Comparison of ENCODE assay signal across 10 cellular contexts in the genomic region with DNA sequence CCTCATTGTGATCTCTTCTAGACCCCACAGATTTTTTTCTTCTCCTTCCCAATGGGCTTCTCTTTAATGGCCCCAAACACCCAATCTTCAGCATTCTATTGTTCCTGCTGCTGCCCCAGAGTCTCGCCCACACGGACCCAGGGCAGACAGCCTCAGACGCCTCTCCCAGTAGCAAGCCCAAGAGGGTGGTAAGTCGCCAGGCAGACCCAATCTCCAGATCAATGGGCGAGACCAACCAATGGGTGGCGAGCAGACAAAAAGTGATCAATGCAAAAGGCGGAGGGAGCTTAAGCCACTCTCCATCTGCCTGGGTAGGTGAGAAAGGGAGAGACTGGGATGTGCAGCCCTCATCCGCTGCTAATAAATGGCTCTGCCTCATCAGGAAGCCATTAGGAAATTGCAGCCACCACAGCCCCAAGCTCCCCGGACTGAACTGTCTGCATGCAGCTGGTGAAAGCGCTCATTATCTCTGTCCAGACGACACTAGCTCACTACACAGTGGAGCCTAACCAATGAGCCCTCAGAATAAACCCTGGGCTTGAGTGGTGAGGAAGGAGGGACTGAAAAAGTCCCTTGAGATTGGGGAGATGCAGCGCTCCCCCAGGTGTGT.
DNase-seq lines count a peak whose midpoint lies in the region; ATAC-seq and TF ChIP-seq lines count a peak whose summit lies in the region.
"Had no signal": no experiment of that assay in that cellular context is flagged by ENCODE, and none has a peak within 500 bp of the region (broad histone marks: within the 10 kb centered on the region; RNA-seq: fewer than 3 reads in every experiment).

No MANE protein-coding gene starts in this region.

- H3K4me1 ChIP-seq in ACC112 (ENCODE audit: control insufficient read depth, insufficient read depth, low read length, unreplicated experiment) = peaks cover 99% of the 10 kb centered on the region
- peaks cover 95% of the 10 kb centered on the region for H3K4me1 ChIP-seq in GM23248 (ENCODE audit: insufficient read depth)

- H3K79me2 ChIP-seq in ACC112 (ENCODE audit: control insufficient read depth, insufficient read depth, low read length, unreplicated experiment) (peaks cover 98% of the 10 kb centered on the region), GM23248 (ENCODE audit: insufficient read depth) (peaks cover 96% of the 10 kb centered on the region)

- H3K36me3 ChIP-seq in ACC112 (ENCODE audit: insufficient read depth, low read length) (peaks cover 18% of the 10 kb centered on the region), GM23248 (ENCODE audit: low read depth) (peaks cover 6% of the 10 kb centered on the region; the same call in 1 of the 2 replicates)

- H3F3A ChIP-seq in GM23248 (ENCODE audit: insufficient read depth) = peaks cover 94% of the 10 kb centered on the region

- peaks cover 56% of the 10 kb centered on the region for H3K36me3 Mint-ChIP-seq in activated naive CD8-positive, alpha-beta T cell treated with anti-CD3 and anti-CD28 coated beads, Interleukin-2, amount 50 U/mL, for 24 hours (ENCODE audit: low read depth)
- H3K36me3 Mint-ChIP-seq in natural killer cell = peaks cover 13% of the 10 kb centered on the region
- H3K36me3 Mint-ChIP-seq in progenitor cell of endocrine pancreas (ENCODE audit: insufficient read depth) = no peaks in the 10 kb centered on the region

- H3K27ac ChIP-seq in ACC112 (ENCODE audit: low read depth, low read length) = peak overlapping the region; percentile 98
- H3K27ac ChIP-seq in GM23248 = peak overlapping the region; percentile 98

- H3K27me3 Mint-ChIP-seq in activated naive CD8-positive, alpha-beta T cell treated with anti-CD3 and anti-CD28 coated beads, Interleukin-2, amount 50 U/mL, for 24 hours = no peaks in the 10 kb centered on the region
- H3K27me3 Mint-ChIP-seq in natural killer cell (ENCODE audit: low read depth in 2 of 2) (no peaks in the 10 kb centered on the region), progenitor cell of endocrine pancreas (peaks cover 64% of the 10 kb centered on the region)

- ATAC-seq in activated naive CD8-positive, alpha-beta T cell treated with anti-CD3 and anti-CD28 coated beads, Interleukin-2, amount 50 U/mL, for 24 hours = no peak
- ATAC-seq in natural killer cell = peak in 1 of 3 donors; percentile 28
- ATAC-seq in HG03108 (IDR thresholded peaks at IDR 0.05; ENCODE audit: unreplicated experiment) = no peak

- 97 to 98% methylated on average over 12 of the region's 12 CpGs for WGBS in GM23248 (ENCODE audit: low coverage in 1 of 2, low lambda C conversion rate in 2 of 2, missing lambda C conversion rate in 2 of 2), 2 experiments

- no peak overlapping the region for H3K4me2 ChIP-seq in GM23248 (ENCODE audit: unreplicated experiment)

- in situ Hi-C loops in GM23248 (cut with MboI) = loop anchor here (25.0 kb wide), 1 partner anchor 468 kb away; no protein-coding TSS in a partner anchor

- H3K27me3 ChIP-seq in ACC112 (ENCODE audit: insufficient read depth, low read length) = no peaks in the 10 kb centered on the region
- no peaks in the 10 kb centered on the region for H3K27me3 ChIP-seq in GM23248 (replicated peaks; ENCODE audit: insufficient read depth)

- intact Hi-C loops in natural killer cell (cut with micrococcal nuclease) = loop anchor here (2.0 to 5.0 kb wide), 3 partner anchors 15 to 83 kb away; no protein-coding TSS in a partner anchor

- peak overlapping the region; percentile 100 for H3K27ac Mint-ChIP-seq in activated naive CD8-positive, alpha-beta T cell treated with anti-CD3 and anti-CD28 coated beads, Interleukin-2, amount 50 U/mL, for 24 hours
- peak overlapping the region; percentile 98 to 99 for H3K27ac Mint-ChIP-seq in natural killer cell
- H3K27ac Mint-ChIP-seq in progenitor cell of endocrine pancreas = no peak overlapping the region

- no peak for DNase-seq in GM23248
- DNase-seq in activated naive CD8-positive, alpha-beta T cell treated with anti-CD3 and anti-CD28 coated beads, Interleukin-2, amount 50 U/mL, for 24 hours = no peak
- no peak for DNase-seq in natural killer cell
- no peak for DNase-seq in progenitor cell of endocrine pancreas (ENCODE audit: low spot score, unreplicated experiment)
- no peak for DNase-seq in NCI-H2107 treated with DMSO at 0.1 percent for 48 hours (lab: John Stamatoyannopoulos, UW; ENCODE audit: unreplicated experiment)
- DNase-seq in DMS153 (lab: John Stamatoyannopoulos, UW) = no peak
- DNase-seq: activated CD8-positive, alpha-beta memory T cell treated with anti-CD3 and anti-CD28 coated beads, Interleukin-2, amount 50 U/mL, for 48 hours; NCI-H1930 had no signal

- H3K9me2 ChIP-seq in GM23248 (ENCODE audit: insufficient read depth) = no peaks in the 10 kb centered on the region

- no peaks in the 10 kb centered on the region for H3K9me3 ChIP-seq in GM23248 (ENCODE audit: low read depth)

- no peak overlapping the region for H3K9ac ChIP-seq in GM23248

- peaks cover 21% of the 10 kb centered on the region for H4K20me1 ChIP-seq in GM23248 (ENCODE audit: insufficient read depth)

- H3K9me3 Mint-ChIP-seq in activated naive CD8-positive, alpha-beta T cell treated with anti-CD3 and anti-CD28 coated beads, Interleukin-2, amount 50 U/mL, for 24 hours = no peaks in the 10 kb centered on the region
- H3K9me3 Mint-ChIP-seq in natural killer cell (no peaks in the 10 kb centered on the region), progenitor cell of endocrine pancreas (ENCODE audit: low read depth) (peaks cover 3% of the 10 kb centered on the region)

- H2AFZ ChIP-seq in ACC112 (ENCODE audit: low read length, unreplicated experiment) (no peak overlapping the region), GM23248 (no peak overlapping the region)

- peak overlapping the region; percentile 95 for H3K4me3 Mint-ChIP-seq in activated naive CD8-positive, alpha-beta T cell treated with anti-CD3 and anti-CD28 coated beads, Interleukin-2, amount 50 U/mL, for 24 hours
- H3K4me3 Mint-ChIP-seq in natural killer cell (peak overlapping the region; percentile 98), progenitor cell of endocrine pancreas (ENCODE audit: low read depth) (no peak overlapping the region)

- TF ChIP-seq CTCF in natural killer cell (IDR thresholded peaks at IDR 0.05) (no peak), progenitor cell of endocrine pancreas (IDR thresholded peaks at IDR 0.05; ENCODE audit: unreplicated experiment) (no peak)

- H3K4me3 ChIP-seq in ACC112 (ENCODE audit: low read depth, low read length) (no peak overlapping the region), GM23248 (no peak overlapping the region)

- peaks cover 99% of the 10 kb centered on the region for H3K4me1 Mint-ChIP-seq in activated naive CD8-positive, alpha-beta T cell treated with anti-CD3 and anti-CD28 coated beads, Interleukin-2, amount 50 U/mL, for 24 hours
- H3K4me1 Mint-ChIP-seq in natural killer cell (peaks cover 99 to 100% of the 10 kb centered on the region in 2 donors), progenitor cell of endocrine pancreas (ENCODE audit: low read depth) (peaks cover 8% of the 10 kb centered on the region)
